Comparison of ENCODE assay signal across 8 cellular contexts in the genomic region with DNA sequence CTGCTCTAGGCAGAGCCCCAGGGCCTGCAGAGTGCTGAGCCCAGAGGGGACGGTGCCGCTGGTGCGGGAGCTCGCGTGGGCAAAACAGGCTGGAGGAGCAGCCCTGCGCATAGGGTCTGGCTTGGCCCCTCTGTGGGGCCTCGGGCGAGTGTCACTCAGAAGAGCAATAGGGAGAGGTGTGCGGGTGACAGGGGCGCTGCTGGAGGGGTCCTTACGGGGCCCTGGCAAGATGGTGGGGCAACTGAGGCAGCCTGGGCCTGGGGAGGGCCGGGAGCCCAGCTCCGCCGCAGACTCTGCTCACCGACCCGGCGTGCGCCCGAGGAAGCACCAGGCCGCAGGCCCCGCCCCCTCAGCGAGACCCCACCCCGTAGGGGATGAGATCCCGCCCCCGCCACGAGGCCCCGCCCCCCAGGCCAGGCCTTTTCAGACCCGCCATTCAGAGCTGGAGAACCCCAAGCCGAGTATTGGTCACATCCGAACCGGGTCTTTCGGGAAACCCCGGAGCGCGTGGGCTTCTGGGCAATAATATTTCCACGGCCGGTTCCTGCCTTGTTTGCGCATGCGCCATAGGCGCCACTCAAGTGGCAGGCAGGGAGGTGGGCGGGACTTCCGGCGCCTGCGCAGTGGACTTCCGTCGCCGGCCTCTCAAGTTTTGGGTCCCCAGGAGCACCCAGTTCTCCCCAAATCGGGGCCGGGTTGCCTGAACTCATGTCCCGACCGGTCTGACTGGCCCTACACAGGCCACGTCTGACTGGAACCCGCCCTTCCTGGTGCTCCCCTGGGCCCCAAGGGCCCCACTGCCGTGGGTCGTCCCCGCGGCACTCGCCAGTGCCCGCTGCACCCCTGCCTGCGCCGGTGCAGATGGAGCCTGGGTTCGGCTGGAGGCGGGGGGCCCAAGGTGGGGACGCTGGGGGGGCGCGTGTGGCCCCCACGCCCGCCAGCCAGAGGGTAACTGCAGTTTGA.
A peak's percentile ranks its signal among the peaks of the same experiment; 100 is the strongest.
DNase-seq lines count a peak whose midpoint lies in the region; ATAC-seq and TF ChIP-seq lines count a peak whose summit lies in the region.

No MANE protein-coding gene starts in this region.

- peak overlapping the region; percentile 84 for H3K4me3 ChIP-seq in AG10803 (ENCODE audit: low read length)

- DNase-seq in AG10803 (ENCODE audit: low read depth), result peak; percentile 97
- DNase-seq in NCI-H345 treated with DMSO at 0.1 percent for 48 hours (lab: John Stamatoyannopoulos, UW; ENCODE audit: unreplicated experiment), result peak; percentile 95
- DNase-seq in activated CD4-positive, CD25-positive, alpha-beta regulatory T cell treated with anti-CD3 and anti-CD28 coated beads, Interleukin-2, amount 50 U/mL, for 16 hours (ENCODE audit: low read depth, low spot score), result peak; percentile 99
- peak; percentile 98 for DNase-seq in cerebellar cortex (ENCODE audit: low spot score)
- peak; percentile 98 for DNase-seq in islet precursor cell
- peak; percentile 99 for DNase-seq in stimulated activated CD4-positive, alpha-beta T cell treated with anti-CD3 and anti-CD28 coated beads, Interleukin-12 subunit alpha, Interleukin-12 subunit beta, amount 100 ng/mL, for 4 hours

- TF ChIP-seq CTCF in AG10803 (conservative IDR thresholded peaks at IDR 0.05; ENCODE audit: low read length), result no peak

- ATAC-seq in GM19035 (IDR thresholded peaks at IDR 0.05; ENCODE audit: unreplicated experiment) (peak; percentile 66), HG03342 (IDR thresholded peaks at IDR 0.05; ENCODE audit: unreplicated experiment) (peak; percentile 71)

Comparison
In these comparisons a context has a peak if more than half of its experiments do, and no peak if none do; other contexts are left out.
1. Peak in every context shown above with its lines: DNase-seq, ATAC-seq and H3K4me3 ChIP-seq.